In genomic region chr3:125129512-125129962, GRCh38 we compare ENCODE assay signal across 8 cellular contexts.
DNase-seq lines count a peak whose midpoint lies in the region; ATAC-seq, FAIRE-seq and TF ChIP-seq lines count a peak whose summit lies in the region.

No MANE protein-coding gene starts in this region.

- H3K9me3 ChIP-seq in endothelial cell of umbilical vein (replicated peaks; ENCODE audit: control insufficient read depth, insufficient read depth, low read length) (no peaks in the 10 kb centered on the region), osteoblast (ENCODE audit: low read depth, low read length) (no peaks in the 10 kb centered on the region), H9 (ENCODE audit: control insufficient read depth, low read depth, low read length) (no peaks in the 10 kb centered on the region)

- H2BK20ac ChIP-seq in H9 (ENCODE audit: low read depth, low read length, poor library complexity, severe bottlenecking) = no peak overlapping the region

- dilution Hi-C loops in endothelial cell of umbilical vein (cut with MboI; ENCODE audit: extremely low pct_ligation_motif_present, low sequenced_read_pairs) = no loop called here

- no peak overlapping the region for H3K23ac ChIP-seq in H9 (ENCODE audit: insufficient read length, low read depth, low read length)

- H3K4me3 ChIP-seq in endothelial cell of umbilical vein (replicated peaks in 1 of 3; ENCODE audit: insufficient read depth in 1 of 3, low read depth in 1 of 3, low read length in 3 of 3) = no peak overlapping the region
- peak overlapping the region; percentile 11 for H3K4me3 ChIP-seq in osteoblast (ENCODE audit: insufficient read depth, low read length)
- H3K4me3 ChIP-seq in H7 (ENCODE audit: insufficient read depth, low read depth, low read length) = no peak overlapping the region

- TF ChIP-seq CTCF in endothelial cell of umbilical vein (IDR thresholded peaks at IDR 0.05; ENCODE audit: extremely low read depth in 1 of 2, insufficient read depth in 1 of 2, low read depth in 1 of 2, low read length in 2 of 2) (no peak), osteoblast (IDR thresholded peaks at IDR 0.05; ENCODE audit: extremely low read depth, low read depth, low read length) (no peak), H9 (conservative IDR thresholded peaks at IDR 0.05) (no peak)

- ATAC-seq in stimulated activated effector memory CD8-positive, alpha-beta T cell treated with anti-CD3 and anti-CD28 coated beads, Interleukin-12 subunit alpha, Interleukin-12 subunit beta, amount 100 ng/mL, for 72 hours = no peak
- ATAC-seq in HG03469 (IDR thresholded peaks at IDR 0.05; ENCODE audit: unreplicated experiment) = no peak

- no peak overlapping the region for H3K27ac Mint-ChIP-seq in stimulated activated effector memory CD8-positive, alpha-beta T cell treated with anti-CD3 and anti-CD28 coated beads, Interleukin-12 subunit alpha, Interleukin-12 subunit beta, amount 100 ng/mL, for 72 hours
- H3K27ac Mint-ChIP-seq in H9 = no peak overlapping the region; a peak in 1 of 7 replicates

- H3K36me3 ChIP-seq in endothelial cell of umbilical vein (ENCODE audit: control insufficient read depth in 2 of 2, extremely low read depth in 1 of 2, insufficient read depth in 2 of 2, low read length in 2 of 2) (no peaks in the 10 kb centered on the region), osteoblast (ENCODE audit: insufficient read depth, low read length) (no peaks in the 10 kb centered on the region), H7 (replicated peaks; ENCODE audit: control insufficient read depth, insufficient read depth, low read length) (no peaks in the 10 kb centered on the region; the same call in none of the 2 replicates)

- no peak overlapping the region for H3K4me2 ChIP-seq in endothelial cell of umbilical vein (ENCODE audit: insufficient read depth, low read length)
- H3K4me2 ChIP-seq in osteoblast (ENCODE audit: insufficient read depth, low read length) = peak overlapping the region; percentile 53
- no peak overlapping the region for H3K4me2 ChIP-seq in H9 (ENCODE audit: insufficient read depth, insufficient read length, low read length)

- no peak overlapping the region for H4K8ac ChIP-seq in H9 (replicated peaks; ENCODE audit: insufficient read length, low read depth, low read length)

- H3K79me2 ChIP-seq in endothelial cell of umbilical vein (ENCODE audit: control insufficient read depth, insufficient read depth, low read length) (no peaks in the 10 kb centered on the region), osteoblast (ENCODE audit: insufficient read depth, low read length) (no peaks in the 10 kb centered on the region), H9 (ENCODE audit: insufficient read depth, low read length) (no peaks in the 10 kb centered on the region)

- POLR2A ChIA-PET in endothelial cell of umbilical vein (lab: Charles Lee) = no interaction called here

- H4K5ac ChIP-seq in H9 (ENCODE audit: insufficient read length, low read depth, low read length) = no peak overlapping the region

- H2AK5ac ChIP-seq in H9 (ENCODE audit: insufficient read length, low read length) = no peak overlapping the region

- no peaks in the 10 kb centered on the region for H3K9me3 Mint-ChIP-seq in stimulated activated effector memory CD8-positive, alpha-beta T cell treated with anti-CD3 and anti-CD28 coated beads, Interleukin-12 subunit alpha, Interleukin-12 subunit beta, amount 100 ng/mL, for 72 hours
- H3K9me3 Mint-ChIP-seq in H9 = no peaks in the 10 kb centered on the region

- no peak overlapping the region for H3K4me3 Mint-ChIP-seq in stimulated activated effector memory CD8-positive, alpha-beta T cell treated with anti-CD3 and anti-CD28 coated beads, Interleukin-12 subunit alpha, Interleukin-12 subunit beta, amount 100 ng/mL, for 72 hours
- no peak overlapping the region for H3K4me3 Mint-ChIP-seq in H9

- H3K27me3 ChIP-seq in endothelial cell of umbilical vein (ENCODE audit: control insufficient read depth in 2 of 2, insufficient read depth in 2 of 2, low read length in 2 of 2) (no peaks in the 10 kb centered on the region), osteoblast (ENCODE audit: insufficient read depth, low read length) (no peaks in the 10 kb centered on the region), H7 (ENCODE audit: control insufficient read depth, insufficient read depth, low read length) (no peaks in the 10 kb centered on the region), H9 (ENCODE audit: insufficient read depth, low read length) (no peaks in the 10 kb centered on the region)

- WGBS in H9 (ENCODE audit: extremely low coverage, insufficient read length, low lambda C conversion rate) = no CpG with 5 or more reads among the region's 10 CpGs

- H3K23me2 ChIP-seq in H9 (ENCODE audit: insufficient read length, low read depth, low read length, poor library complexity, severe bottlenecking) = no peaks in the 10 kb centered on the region

- intact Hi-C loops in endothelial cell of umbilical vein (cut with micrococcal nuclease) = no loop called here

- H2BK5ac ChIP-seq in H9 (ENCODE audit: insufficient read length, low read length) = no peak overlapping the region

- CTCF ChIA-PET in endothelial cell of umbilical vein (lab: Charles Lee) = interaction anchor here (0.8 to 1.4 kb wide), 7 partner anchors 13 to 134 kb away, joined by 3 to 4 read pairs (median 3); no protein-coding TSS in a partner anchor

- DNase-seq in GM03348 (ENCODE audit: low spot score) (peak; percentile 89), NCI-H748 treated with DMSO at 0.1 percent for 48 hours (lab: John Stamatoyannopoulos, UW) (peak; percentile 5), endothelial cell of umbilical vein (ENCODE audit: low read depth, low spot score) (peak; percentile 40), osteoblast (ENCODE audit: insufficient read length, low spot score, missing footprints) (peak; percentile 91), H7 (no peak), H9 (no peak)
- no peak for DNase-seq in stimulated activated effector memory CD8-positive, alpha-beta T cell treated with anti-CD3 and anti-CD28 coated beads, Interleukin-12 subunit alpha, Interleukin-12 subunit beta, amount 100 ng/mL, for 72 hours (ENCODE audit: low spot score in 2 of 2)

- FAIRE-seq in endothelial cell of umbilical vein (lab: Jason Lieb, UNC) = peak; percentile 67

- no peak overlapping the region for H2AFZ ChIP-seq in endothelial cell of umbilical vein (ENCODE audit: low read depth, low read length)
- peak overlapping the region; percentile 36 for H2AFZ ChIP-seq in osteoblast (ENCODE audit: low read length)
- H2AFZ ChIP-seq in H9 (ENCODE audit: low read length) = no peak overlapping the region

- H4K20me1 ChIP-seq in endothelial cell of umbilical vein (replicated peaks; ENCODE audit: control insufficient read depth, extremely low read depth, insufficient read depth, low read length) (no peaks in the 10 kb centered on the region), osteoblast (ENCODE audit: insufficient read depth, low read length) (no peaks in the 10 kb centered on the region), H9 (ENCODE audit: control insufficient read depth, insufficient read depth, insufficient read length) (no peaks in the 10 kb centered on the region)

- no peaks in the 10 kb centered on the region for H3K9me1 ChIP-seq in endothelial cell of umbilical vein (replicated peaks; ENCODE audit: control insufficient read depth, extremely low read depth, insufficient read depth, low read length)

- TF ChIP-seq POLR2A in endothelial cell of umbilical vein (IDR thresholded peaks at IDR 0.05; ENCODE audit: low read depth, low read length) = no peak

- H3T11ph ChIP-seq in H9 (ENCODE audit: low read length) = no peak overlapping the region

- no peak overlapping the region for H2BK120ac ChIP-seq in H9 (ENCODE audit: low read depth, low read length, poor library complexity, severe bottlenecking)

- H3K27me3 Mint-ChIP-seq in H9 (ENCODE audit: low read depth) = no peaks in the 10 kb centered on the region; the same call in 1 of the 2 replicates

- peaks cover 34% of the 10 kb centered on the region for H3K4me1 Mint-ChIP-seq in stimulated activated effector memory CD8-positive, alpha-beta T cell treated with anti-CD3 and anti-CD28 coated beads, Interleukin-12 subunit alpha, Interleukin-12 subunit beta, amount 100 ng/mL, for 72 hours
- H3K4me1 Mint-ChIP-seq in H9 = peaks cover 7 to 15% of the 10 kb centered on the region in 2 experiments

- H3K36me3 Mint-ChIP-seq in stimulated activated effector memory CD8-positive, alpha-beta T cell treated with anti-CD3 and anti-CD28 coated beads, Interleukin-12 subunit alpha, Interleukin-12 subunit beta, amount 100 ng/mL, for 72 hours = no peaks in the 10 kb centered on the region
- peaks cover 0 to 4% (median 0%) of the 10 kb centered on the region in 3 experiments; a peak in 2 of 7 replicates for H3K36me3 Mint-ChIP-seq in H9 (ENCODE audit: insufficient read depth in 1 of 3, low read depth in 3 of 3)

- H3K79me1 ChIP-seq in H9 (ENCODE audit: insufficient read depth, low read depth, low read length, poor library complexity, severe bottlenecking) = no peaks in the 10 kb centered on the region

- H3K4ac ChIP-seq in H9 (ENCODE audit: low read depth, low read length) = no peak overlapping the region

- H3K9ac ChIP-seq in endothelial cell of umbilical vein (replicated peaks; ENCODE audit: extremely low read depth, insufficient read depth, low read length) (no peak overlapping the region), H9 (ENCODE audit: extremely low read depth, insufficient read length, low read length) (no peak overlapping the region)

- no peak overlapping the region for H3K18ac ChIP-seq in H9 (ENCODE audit: insufficient read length, low read depth, low read length)

- H4K91ac ChIP-seq in H9 (ENCODE audit: insufficient read length, low read depth, low read length) = no peak overlapping the region

- H2BK15ac ChIP-seq in H9 (ENCODE audit: low read depth, low read length) = no peak overlapping the region

- no TSS peak for BruUV-seq in endothelial cell of umbilical vein (replicated peaks; lab: Mats Ljungman, UMichigan)

- H3K4me1 ChIP-seq in endothelial cell of umbilical vein (ENCODE audit: control insufficient read depth, extremely low read depth, insufficient read depth, low read length) = peaks cover 3% of the 10 kb centered on the region
- H3K4me1 ChIP-seq in osteoblast (ENCODE audit: insufficient read depth, low read length) = peaks cover 39% of the 10 kb centered on the region
- H3K4me1 ChIP-seq in H9 (ENCODE audit: insufficient read depth, low read length) = 0 out of 2 replicates have a peak, but pooled peaks cover 3% of the 10 kb centered on the region

- no peak overlapping the region for H3K27ac ChIP-seq in endothelial cell of umbilical vein (ENCODE audit: insufficient read depth, low read depth, low read length)
- peak overlapping the region; percentile 97 for H3K27ac ChIP-seq in osteoblast (ENCODE audit: low read depth, low read length)
- H3K27ac ChIP-seq in H9 (ENCODE audit: insufficient read length, low read depth, low read length) = no peak overlapping the region

- no peak overlapping the region for H3K56ac ChIP-seq in H9 (ENCODE audit: insufficient read length, low read depth, low read length)

- no peak overlapping the region for H3K14ac ChIP-seq in H9 (ENCODE audit: insufficient read depth, low read length)

- H2BK12ac ChIP-seq in H9 (ENCODE audit: insufficient read length, low read depth, low read length) = no peak overlapping the region

Comparison
In these comparisons a context has a peak if more than half of its experiments do, and no peak if none do; other contexts are left out.
1. DNase-seq: peak in GM03348 (single experiment), NCI-H748 treated with DMSO at 0.1 percent for 48 hours (single experiment), endothelial cell of umbilical vein (single experiment) and osteoblast (single experiment); none in stimulated activated effector memory CD8-positive, alpha-beta T cell treated with anti-CD3 and anti-CD28 coated beads, Interleukin-12 subunit alpha, Interleukin-12 subunit beta, amount 100 ng/mL, for 72 hours (0 of 2), H7 (single experiment) and H9 (single experiment).